1 cellular context compared by ENCODE assay signal in the genomic region with DNA sequence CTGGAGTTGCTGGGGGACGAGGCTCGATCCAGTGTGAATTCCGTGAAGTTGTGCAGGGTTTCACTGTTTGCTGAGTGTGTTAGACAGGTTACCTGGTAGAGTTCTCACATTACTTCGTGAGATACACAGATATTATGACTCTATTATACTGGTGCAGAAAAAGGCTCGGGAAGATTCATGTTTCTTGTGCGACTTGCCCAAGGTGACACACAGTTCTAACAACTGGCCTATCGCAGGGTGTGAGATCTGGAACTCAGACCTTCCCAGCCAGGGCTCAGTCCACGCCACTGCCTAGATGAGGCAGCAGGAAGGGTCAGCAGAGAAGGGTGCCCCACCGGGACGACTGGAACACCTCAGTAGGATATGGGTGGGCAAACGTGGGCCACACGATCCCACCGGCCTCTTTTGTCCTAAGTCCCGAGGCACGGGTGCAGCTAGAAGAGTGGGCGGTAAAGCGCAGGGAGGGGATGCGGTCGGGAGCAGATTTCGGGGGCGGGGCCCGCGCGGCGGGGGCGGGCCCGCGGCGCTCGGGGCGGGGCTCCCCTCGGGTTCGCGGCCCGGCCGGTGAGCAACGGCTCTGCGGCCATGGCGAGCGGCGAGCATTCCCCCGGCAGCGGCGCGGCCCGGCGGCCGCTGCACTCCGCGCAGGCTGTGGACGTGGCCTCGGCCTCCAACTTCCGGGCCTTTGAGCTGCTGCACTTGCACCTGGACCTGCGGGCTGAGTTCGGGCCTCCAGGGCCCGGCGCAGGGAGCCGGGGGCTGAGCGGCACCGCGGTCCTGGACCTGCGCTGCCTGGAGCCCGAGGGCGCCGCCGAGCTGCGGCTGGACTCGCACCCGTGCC.
TF ChIP-seq lines count a peak whose summit lies in the region.

TSS of gene RNPEP (plus strand) at position 567 of the 841 bp plus-strand sequence. CDS start at position 586, 19 bp downstream.

TF ChIP-seq in IMR-90, 13 proteins besides CTCF, POLR2A, EP300 and RAD21:
- TF ChIP-seq FOS (IDR thresholded peaks at IDR 0.05; ENCODE audit: low read depth, low read length): no peak
- no peak for TF ChIP-seq MAFK (IDR thresholded peaks at IDR 0.05; ENCODE audit: low read depth, low read length)
- no peak for TF ChIP-seq RFX5 (IDR thresholded peaks at IDR 0.05; ENCODE audit: low read depth, low read length)
- TF ChIP-seq, protein P1, sequence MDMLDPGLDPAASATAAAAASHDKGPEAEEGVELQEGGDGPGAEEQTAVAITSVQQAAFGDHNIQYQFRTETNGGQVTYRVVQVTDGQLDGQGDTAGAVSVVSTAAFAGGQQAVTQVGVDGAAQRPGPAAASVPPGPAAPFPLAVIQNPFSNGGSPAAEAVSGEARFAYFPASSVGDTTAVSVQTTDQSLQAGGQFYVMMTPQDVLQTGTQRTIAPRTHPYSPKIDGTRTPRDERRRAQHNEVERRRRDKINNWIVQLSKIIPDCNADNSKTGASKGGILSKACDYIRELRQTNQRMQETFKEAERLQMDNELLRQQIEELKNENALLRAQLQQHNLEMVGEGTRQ (IDR thresholded peaks at IDR 0.05; ENCODE audit: low read depth, low read length): no peak
- 0 out of 2 replicates have a peak, but pooled peaks have one; percentile 20 for TF ChIP-seq BHLHE40 (IDR thresholded peaks at IDR 0.05; ENCODE audit: low read depth, low read length)
- TF ChIP-seq, protein P2, sequence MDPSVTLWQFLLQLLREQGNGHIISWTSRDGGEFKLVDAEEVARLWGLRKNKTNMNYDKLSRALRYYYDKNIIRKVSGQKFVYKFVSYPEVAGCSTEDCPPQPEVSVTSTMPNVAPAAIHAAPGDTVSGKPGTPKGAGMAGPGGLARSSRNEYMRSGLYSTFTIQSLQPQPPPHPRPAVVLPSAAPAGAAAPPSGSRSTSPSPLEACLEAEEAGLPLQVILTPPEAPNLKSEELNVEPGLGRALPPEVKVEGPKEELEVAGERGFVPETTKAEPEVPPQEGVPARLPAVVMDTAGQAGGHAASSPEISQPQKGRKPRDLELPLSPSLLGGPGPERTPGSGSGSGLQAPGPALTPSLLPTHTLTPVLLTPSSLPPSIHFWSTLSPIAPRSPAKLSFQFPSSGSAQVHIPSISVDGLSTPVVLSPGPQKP (IDR thresholded peaks at IDR 0.05; ENCODE audit: borderline replicate concordance, low read depth, low read length): no peak
- TF ChIP-seq MXI1 (IDR thresholded peaks at IDR 0.05; ENCODE audit: borderline replicate concordance, low read depth, low read length): 0 out of 2 replicates have a peak, but pooled peaks have one; percentile 23
- TF ChIP-seq NFE2L2 (IDR thresholded peaks at IDR 0.05; ENCODE audit: low read depth, low read length): no peak
- TF ChIP-seq CEBPB (IDR thresholded peaks at IDR 0.05; ENCODE audit: low read depth, low read length): no peak
- TF ChIP-seq MAZ (IDR thresholded peaks at IDR 0.05; ENCODE audit: borderline replicate concordance, low read depth, low read length): peak; percentile 48; the same call in 1 of the 2 replicates
- TF ChIP-seq RCOR1 (IDR thresholded peaks at IDR 0.05; ENCODE audit: insufficient replicate concordance, low read length): no peak
- no peak for TF ChIP-seq SMC3 (IDR thresholded peaks at IDR 0.05; ENCODE audit: low read depth, low read length)
- TF ChIP-seq CHD1 (IDR thresholded peaks at IDR 0.05; ENCODE audit: low read depth, low read length): no peak
